1 cellular context compared by ENCODE assay signal in the genomic region with DNA sequence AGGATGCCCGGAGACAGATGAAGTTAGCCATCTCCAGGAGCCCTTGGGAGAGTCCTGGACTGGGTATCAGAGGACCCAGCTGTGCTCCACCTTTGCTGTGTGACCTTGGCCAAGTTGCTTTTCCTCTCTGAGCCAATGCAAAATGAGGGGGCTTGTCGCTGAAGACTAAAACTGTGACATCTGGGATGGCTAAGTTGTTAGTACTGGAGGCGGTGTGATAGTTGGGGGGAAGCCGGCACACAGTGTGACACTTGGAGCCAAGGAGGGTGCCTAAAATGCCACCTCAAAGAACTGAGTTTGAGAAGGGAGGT.
TF ChIP-seq lines count a peak whose summit lies in the region.

No MANE protein-coding gene starts in this region.

TF ChIP-seq in K562, 482 proteins besides CTCF, POLR2A, EP300 and RAD21:
- no peak for TF ChIP-seq TRIM24 (IDR thresholded peaks at IDR 0.05)
- TF ChIP-seq ZNF263 (CRISPR knock-in tag; IDR thresholded peaks at IDR 0.05; ENCODE audit: borderline replicate concordance) = 0 out of 2 replicates have a peak, but pooled peaks have one; percentile 8
- TF ChIP-seq ILK (tag; IDR thresholded peaks at IDR 0.05; ENCODE audit: borderline replicate concordance, low read depth) = no peak
- TF ChIP-seq, protein P1, sequence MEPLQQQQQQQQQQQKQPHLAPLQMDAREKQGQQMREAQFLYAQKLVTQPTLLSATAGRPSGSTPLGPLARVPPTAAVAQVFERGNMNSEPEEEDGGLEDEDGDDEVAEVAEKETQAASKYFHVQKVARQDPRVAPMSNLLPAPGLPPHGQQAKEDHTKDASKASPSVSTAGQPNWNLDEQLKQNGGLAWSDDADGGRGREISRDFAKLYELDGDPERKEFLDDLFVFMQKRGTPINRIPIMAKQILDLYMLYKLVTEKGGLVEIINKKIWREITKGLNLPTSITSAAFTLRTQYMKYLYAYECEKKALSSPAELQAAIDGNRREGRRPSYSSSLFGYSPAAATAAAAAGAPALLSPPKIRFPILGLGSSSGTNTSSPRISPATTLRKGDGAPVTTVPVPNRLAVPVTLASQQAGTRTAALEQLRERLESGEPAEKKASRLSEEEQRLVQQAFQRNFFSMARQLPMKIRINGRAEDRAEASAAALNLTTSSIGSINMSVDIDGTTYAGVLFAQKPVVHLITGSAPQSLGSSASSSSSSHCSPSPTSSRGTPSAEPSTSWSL (CRISPR knock-in tag; IDR thresholded peaks at IDR 0.05; ENCODE audit: borderline replicate concordance) = no peak
- TF ChIP-seq ADNP (tag; IDR thresholded peaks at IDR 0.05) = 0 out of 2 replicates have a peak, but pooled peaks have one; percentile 21
- TF ChIP-seq, protein P2, sequence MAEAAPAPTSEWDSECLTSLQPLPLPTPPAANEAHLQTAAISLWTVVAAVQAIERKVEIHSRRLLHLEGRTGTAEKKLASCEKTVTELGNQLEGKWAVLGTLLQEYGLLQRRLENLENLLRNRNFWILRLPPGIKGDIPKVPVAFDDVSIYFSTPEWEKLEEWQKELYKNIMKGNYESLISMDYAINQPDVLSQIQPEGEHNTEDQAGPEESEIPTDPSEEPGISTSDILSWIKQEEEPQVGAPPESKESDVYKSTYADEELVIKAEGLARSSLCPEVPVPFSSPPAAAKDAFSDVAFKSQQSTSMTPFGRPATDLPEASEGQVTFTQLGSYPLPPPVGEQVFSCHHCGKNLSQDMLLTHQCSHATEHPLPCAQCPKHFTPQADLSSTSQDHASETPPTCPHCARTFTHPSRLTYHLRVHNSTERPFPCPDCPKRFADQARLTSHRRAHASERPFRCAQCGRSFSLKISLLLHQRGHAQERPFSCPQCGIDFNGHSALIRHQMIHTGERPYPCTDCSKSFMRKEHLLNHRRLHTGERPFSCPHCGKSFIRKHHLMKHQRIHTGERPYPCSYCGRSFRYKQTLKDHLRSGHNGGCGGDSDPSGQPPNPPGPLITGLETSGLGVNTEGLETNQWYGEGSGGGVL (CRISPR knock-in tag; IDR thresholded peaks at IDR 0.05) = no peak
- no peak for TF ChIP-seq SIN3B (IDR thresholded peaks at IDR 0.05; ENCODE audit: low read depth)
- no peak for TF ChIP-seq HMGN3 (IDR thresholded peaks at IDR 0.05; ENCODE audit: borderline replicate concordance, extremely low read depth, insufficient read length, low read depth, low read length)
- TF ChIP-seq BRD9 (IDR thresholded peaks at IDR 0.05; ENCODE audit: low read depth, partially characterized antibody) = peak; percentile 38
- TF ChIP-seq RBM25 (IDR thresholded peaks at IDR 0.05; ENCODE audit: low read depth, low read length, severe bottlenecking) = peak; percentile 35
- TF ChIP-seq ZFP36 (IDR thresholded peaks at IDR 0.05; ENCODE audit: low read depth, low read length, partially characterized antibody) = peak; percentile 72
- peak; percentile 32; the same call in 1 of the 2 replicates for TF ChIP-seq HDAC2 (IDR thresholded peaks at IDR 0.05)
- TF ChIP-seq BCOR (IDR thresholded peaks at IDR 0.05) = peak; percentile 72; the same call in 1 of the 2 replicates
- 0 out of 4 replicates have a peak, but pooled peaks of 1 of the 2 experiments have one; percentile 7 for TF ChIP-seq RCOR1 (IDR thresholded peaks at IDR 0.05; ENCODE audit: borderline replicate concordance in 1 of 2, low read depth in 2 of 2, low read length in 2 of 2)
- TF ChIP-seq SMARCA5 (IDR thresholded peaks at IDR 0.05) = peak; percentile 70; the same call in 1 of the 2 replicates
- TF ChIP-seq NCOA4 (IDR thresholded peaks at IDR 0.05; ENCODE audit: partially characterized antibody) = no peak
- TF ChIP-seq, protein P3, sequence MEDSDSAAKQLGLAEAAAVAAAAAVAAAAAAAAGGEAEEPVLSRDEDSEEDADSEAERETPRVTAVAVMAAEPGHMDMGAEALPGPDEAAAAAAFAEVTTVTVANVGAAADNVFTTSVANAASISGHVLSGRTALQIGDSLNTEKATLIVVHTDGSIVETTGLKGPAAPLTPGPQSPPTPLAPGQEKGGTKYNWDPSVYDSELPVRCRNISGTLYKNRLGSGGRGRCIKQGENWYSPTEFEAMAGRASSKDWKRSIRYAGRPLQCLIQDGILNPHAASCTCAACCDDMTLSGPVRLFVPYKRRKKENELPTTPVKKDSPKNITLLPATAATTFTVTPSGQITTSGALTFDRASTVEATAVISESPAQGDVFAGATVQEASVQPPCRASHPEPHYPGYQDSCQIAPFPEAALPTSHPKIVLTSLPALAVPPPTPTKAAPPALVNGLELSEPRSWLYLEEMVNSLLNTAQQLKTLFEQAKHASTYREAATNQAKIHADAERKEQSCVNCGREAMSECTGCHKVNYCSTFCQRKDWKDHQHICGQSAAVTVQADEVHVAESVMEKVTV (CRISPR knock-in tag; IDR thresholded peaks at IDR 0.05) = no peak
- no peak for TF ChIP-seq PRPF4 (IDR thresholded peaks at IDR 0.05; ENCODE audit: insufficient read depth, low read depth, low read length, poor library complexity, severe bottlenecking)
- peak in 1 of 2 experiments; percentile 28; a peak in 1 of 4 replicates for TF ChIP-seq KDM1A (IDR thresholded peaks at IDR 0.05)
- TF ChIP-seq, protein P4, sequence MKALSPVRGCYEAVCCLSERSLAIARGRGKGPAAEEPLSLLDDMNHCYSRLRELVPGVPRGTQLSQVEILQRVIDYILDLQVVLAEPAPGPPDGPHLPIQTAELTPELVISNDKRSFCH (CRISPR knock-in tag; IDR thresholded peaks at IDR 0.05) = no peak
- TF ChIP-seq, protein P4 (tag; IDR thresholded peaks at IDR 0.05) = 0 out of 2 replicates have a peak, but pooled peaks have one; percentile 47
- no peak for TF ChIP-seq SMC3 (conservative IDR thresholded peaks at IDR 0.05; ENCODE audit: insufficient read depth, low read depth, low read length)
